39 cellular contexts compared by ENCODE assay signal in genomic region chr2:11296401-11296800, GRCh38.
"Had no signal": no experiment of that assay in that cellular context is flagged by ENCODE, and none has a peak within 500 bp of the region (broad histone marks: within the 10 kb centered on the region; RNA-seq: fewer than 3 reads in every experiment).

No MANE protein-coding gene starts in this region.

- H3K4me3 Mint-ChIP-seq: activated B cell treated with CpG ODN at 0.5 μM for 24 hours; activated CD4-positive, alpha-beta memory T cell treated with anti-CD3 and anti-CD28 coated beads, Interleukin-2, amount 10 ng/mL, durations not matched to agents 7 days and 5 days; activated CD8-positive, alpha-beta memory T cell treated with anti-CD3 and anti-CD28 coated beads, Interleukin-2, amount 10 ng/mL, durations not matched to agents 7 days and 5 days; activated naive CD4-positive, alpha-beta T cell treated with anti-CD3 and anti-CD28 coated beads, Interleukin-2, amount 10 ng/mL, durations not matched to agents 7 days and 5 days; activated naive CD8-positive, alpha-beta T cell; activated naive CD8-positive, alpha-beta T cell treated with anti-CD3 and anti-CD28 coated beads, Interleukin-2, amount 50 U/mL, for 24 hours had no signal

- H3K27ac Mint-ChIP-seq: activated B cell treated with CpG ODN at 0.5 μM for 24 hours; activated CD4-positive, alpha-beta memory T cell treated with anti-CD3 and anti-CD28 coated beads, Interleukin-2, amount 10 ng/mL, durations not matched to agents 7 days and 5 days; activated CD8-positive, alpha-beta memory T cell treated with anti-CD3 and anti-CD28 coated beads, Interleukin-2, amount 10 ng/mL, durations not matched to agents 7 days and 5 days; activated naive CD4-positive, alpha-beta T cell treated with anti-CD3 and anti-CD28 coated beads, Interleukin-2, amount 10 ng/mL, durations not matched to agents 7 days and 5 days; activated naive CD8-positive, alpha-beta T cell; activated naive CD8-positive, alpha-beta T cell treated with anti-CD3 and anti-CD28 coated beads, Interleukin-2, amount 50 U/mL, for 24 hours had no signal

- H3K36me3 ChIP-seq: Peyer's patch had no signal

- H3K4me1 ChIP-seq: Peyer's patch had no signal

- H3K4me3 ChIP-seq: Peyer's patch had no signal

- H3K9me3 Mint-ChIP-seq: activated B cell treated with CpG ODN at 0.5 μM for 24 hours; activated CD4-positive, alpha-beta memory T cell treated with anti-CD3 and anti-CD28 coated beads, Interleukin-2, amount 10 ng/mL, durations not matched to agents 7 days and 5 days; activated naive CD4-positive, alpha-beta T cell treated with anti-CD3 and anti-CD28 coated beads, Interleukin-2, amount 10 ng/mL, durations not matched to agents 7 days and 5 days; activated naive CD8-positive, alpha-beta T cell treated with anti-CD3 and anti-CD28 coated beads, Interleukin-2, amount 50 U/mL, for 24 hours; brain had no signal

- H3K27me3 Mint-ChIP-seq: activated B cell treated with CpG ODN at 0.5 μM for 24 hours; activated CD4-positive, alpha-beta memory T cell treated with anti-CD3 and anti-CD28 coated beads, Interleukin-2, amount 10 ng/mL, durations not matched to agents 7 days and 5 days; activated CD8-positive, alpha-beta memory T cell treated with anti-CD3 and anti-CD28 coated beads, Interleukin-2, amount 10 ng/mL, durations not matched to agents 7 days and 5 days; activated naive CD4-positive, alpha-beta T cell treated with anti-CD3 and anti-CD28 coated beads, Interleukin-2, amount 10 ng/mL, durations not matched to agents 7 days and 5 days; activated naive CD8-positive, alpha-beta T cell; activated naive CD8-positive, alpha-beta T cell treated with anti-CD3 and anti-CD28 coated beads, Interleukin-2, amount 50 U/mL, for 24 hours; brain had no signal

- FAIRE-seq: bronchial epithelial cell had no signal

- DNase-seq: activated B cell treated with CpG ODN at 0.5 μM for 24 hours; activated CD4-positive, alpha-beta memory T cell treated with anti-CD3 and anti-CD28 coated beads, Interleukin-2, amount 10 ng/mL, durations not matched to agents 7 days and 5 days; activated CD4-positive, alpha-beta T cell treated with anti-CD3 and anti-CD28 coated beads for 4 hours; activated CD4-positive, CD25-positive, alpha-beta regulatory T cell treated with anti-CD3 and anti-CD28 coated beads, Interleukin-2, amount 50 U/mL, for 72 hours; activated CD8-positive, alpha-beta memory T cell treated with anti-CD3 and anti-CD28 coated beads for 24 hours; activated CD8-positive, alpha-beta memory T cell treated with anti-CD3 and anti-CD28 coated beads, Interleukin-2, amount 10 ng/mL, durations not matched to agents 7 days and 5 days; activated CD8-positive, alpha-beta memory T cell treated with anti-CD3 and anti-CD28 coated beads, Interleukin-2, amount 50 U/mL, for 48 hours; activated effector memory CD4-positive, alpha-beta T cell treated with Interleukin-2 at 50 U/mL for 16 hours; activated naive CD4-positive, alpha-beta T cell treated with anti-CD3 and anti-CD28 coated beads, Interleukin-2, amount 10 ng/mL, durations not matched to agents 7 days and 5 days; activated naive CD8-positive, alpha-beta T cell treated with anti-CD3 and anti-CD28 coated beads, Interleukin-2, amount 50 U/mL, for 24 hours; activated T-cell treated with anti-CD3 and anti-CD28 coated beads, Interleukin-2, amount 50 U/mL, for 48 hours; anterior cingulate cortex; caudate nucleus; MM.1S; MV-4-11; NCI-H1105; NCI-H1417 treated with DMSO at 0.1 percent for 48 hours; NCI-H1694 treated with DMSO at 0.1 percent for 48 hours; NCI-H2029; NCI-H2107; NCI-H2171; NCI-H510A; NCI-H526; NCI-H748 treated with DMSO at 0.1 percent for 48 hours; NK-92 treated with Interleukin-12 subunit alpha and Interleukin-12 subunit beta, amount 100 ng/mL, for 24 hours; PC-3; Peyer's patch; RPMI8226; SIG-M5; SW 1271; T-helper 1 cell; T-helper 2 cell; T-helper 9 cell had no signal

- H3K27me3 ChIP-seq: Peyer's patch had no signal

- H3K27ac ChIP-seq: KMS-11, Peyer's patch, VCaP had no signal

- ATAC-seq: activated CD8-positive, alpha-beta memory T cell treated with anti-CD3 and anti-CD28 coated beads, Interleukin-2, amount 10 ng/mL, durations not matched to agents 7 days and 5 days; activated naive CD8-positive, alpha-beta T cell treated with anti-CD3 and anti-CD28 coated beads, Interleukin-2, amount 50 U/mL, for 24 hours; PC-3; Right ventricle myocardium inferior had no signal

- H3K36me3 Mint-ChIP-seq: activated naive CD4-positive, alpha-beta T cell treated with anti-CD3 and anti-CD28 coated beads, Interleukin-2, amount 10 ng/mL, durations not matched to agents 7 days and 5 days; activated naive CD8-positive, alpha-beta T cell had no signal

- H3K9ac ChIP-seq: KMS-11 had no signal

- H3K9me3 ChIP-seq: Peyer's patch had no signal

- H3K4me2 ChIP-seq: KMS-11 had no signal
